20 cellular contexts compared by ENCODE assay signal in genomic region chr5:93433422-93433821, GRCh38.
DNase-seq lines count a peak whose midpoint lies in the region; TF ChIP-seq lines count a peak whose summit lies in the region.
"Had no signal": no experiment of that assay in that cellular context is flagged by ENCODE, and none has a peak within 500 bp of the region (broad histone marks: within the 10 kb centered on the region; RNA-seq: fewer than 3 reads in every experiment).

No MANE protein-coding gene starts in this region.

- no peak overlapping the region for H3K4me3 ChIP-seq in breast epithelium
- H3K4me3 ChIP-seq: Peyer's patch had no signal

- intact Hi-C loops in MCF 10A (cut with micrococcal nuclease) = loop anchor here (10.0 kb wide), 1 partner anchor 151 kb away; the partner anchor contains the start of genes NR2F1 and NR2F1-AS1
- intact Hi-C loops in breast epithelium (cut with DNase I; ENCODE audit: low total_unique reads) = no loop called here

- H3K4me1 Mint-ChIP-seq in MCF 10A (ENCODE audit: insufficient read depth, unreplicated experiment) = peaks cover 6% of the 10 kb centered on the region
- H3K4me1 Mint-ChIP-seq: activated CD4-positive, alpha-beta memory T cell treated with anti-CD3 and anti-CD28 coated beads, Interleukin-2, amount 10 ng/mL, durations not matched to agents 7 days and 5 days; activated naive CD8-positive, alpha-beta T cell treated with anti-CD3 and anti-CD28 coated beads, Interleukin-2, amount 10 ng/mL, durations not matched to agents 7 days and 5 days; central memory CD8-positive, alpha-beta T cell; memory B cell; natural killer cell had no signal

- H3K27me3 ChIP-seq in breast epithelium = no peaks in the 10 kb centered on the region
- H3K27me3 ChIP-seq: Peyer's patch had no signal

- H3K4me1 ChIP-seq in breast epithelium = no peaks in the 10 kb centered on the region
- H3K4me1 ChIP-seq: Peyer's patch had no signal

- no peaks in the 10 kb centered on the region for H3K27me3 Mint-ChIP-seq in MCF 10A (ENCODE audit: insufficient read depth, unreplicated experiment)
- H3K27me3 Mint-ChIP-seq: activated CD4-positive, alpha-beta memory T cell treated with anti-CD3 and anti-CD28 coated beads, Interleukin-2, amount 10 ng/mL, durations not matched to agents 7 days and 5 days; central memory CD8-positive, alpha-beta T cell had no signal

- TF ChIP-seq POLR2A in breast epithelium (IDR thresholded peaks at IDR 0.05) = no peak

- H3K27ac ChIP-seq in breast epithelium (no peak overlapping the region), RWPE1 (no peak overlapping the region)
- H3K27ac ChIP-seq: Peyer's patch, VCaP had no signal

- no peak overlapping the region for H3K27ac Mint-ChIP-seq in MCF 10A (ENCODE audit: low read depth, unreplicated experiment)
- H3K27ac Mint-ChIP-seq: activated CD4-positive, alpha-beta memory T cell treated with anti-CD3 and anti-CD28 coated beads, Interleukin-2, amount 10 ng/mL, durations not matched to agents 7 days and 5 days; activated naive CD8-positive, alpha-beta T cell treated with anti-CD3 and anti-CD28 coated beads, Interleukin-2, amount 10 ng/mL, durations not matched to agents 7 days and 5 days; memory B cell; natural killer cell; stimulated activated naive CD8-positive, alpha-beta T cell treated with anti-CD3 and anti-CD28 coated beads, Interleukin-15, Interleukin-2, amounts not matched to agents 100 ng/mL and 50 ng/mL, for 24 hours had no signal

- no peaks in the 10 kb centered on the region for H3K36me3 ChIP-seq in breast epithelium
- H3K36me3 ChIP-seq: Peyer's patch had no signal

- no peaks in the 10 kb centered on the region for H3K9me3 Mint-ChIP-seq in MCF 10A (ENCODE audit: unreplicated experiment)
- H3K9me3 Mint-ChIP-seq: activated CD4-positive, alpha-beta memory T cell treated with anti-CD3 and anti-CD28 coated beads, Interleukin-2, amount 10 ng/mL, durations not matched to agents 7 days and 5 days; activated naive CD8-positive, alpha-beta T cell treated with anti-CD3 and anti-CD28 coated beads, Interleukin-2, amount 10 ng/mL, durations not matched to agents 7 days and 5 days; activated T-cell treated with anti-CD3 and anti-CD28 coated beads, Interleukin-2, amount 50 U/mL, for 4 hours; central memory CD8-positive, alpha-beta T cell; memory B cell; stimulated activated naive CD8-positive, alpha-beta T cell treated with anti-CD3 and anti-CD28 coated beads, Interleukin-15, Interleukin-2, amounts not matched to agents 100 ng/mL and 50 ng/mL, for 24 hours had no signal

- CTCF ChIA-PET in MCF 10A (lab: Yijun Ruan, JAX) (no interaction called here), RWPE1 (lab: Yijun Ruan, JAX) (no interaction called here)

- POLR2A ChIA-PET in MCF 10A (lab: Yijun Ruan, JAX) = no interaction called here
- POLR2A ChIA-PET in RWPE1 (lab: Yijun Ruan, JAX; ENCODE audit: low non-redundant PET) = no interaction called here

- H3K36me3 Mint-ChIP-seq in MCF 10A (ENCODE audit: insufficient read depth, unreplicated experiment) = no peaks in the 10 kb centered on the region
- H3K36me3 Mint-ChIP-seq: activated naive CD8-positive, alpha-beta T cell treated with anti-CD3 and anti-CD28 coated beads, Interleukin-2, amount 10 ng/mL, durations not matched to agents 7 days and 5 days; memory B cell; natural killer cell had no signal

- BruUV-seq in MCF 10A (replicated peaks; lab: Mats Ljungman, UMichigan) = no TSS peak

- no peaks in the 10 kb centered on the region for H3K9me3 ChIP-seq in breast epithelium
- H3K9me3 ChIP-seq: Peyer's patch had no signal

- H3K4me3 Mint-ChIP-seq in MCF 10A (ENCODE audit: unreplicated experiment) = no peak overlapping the region
- H3K4me3 Mint-ChIP-seq: activated CD4-positive, alpha-beta memory T cell treated with anti-CD3 and anti-CD28 coated beads, Interleukin-2, amount 10 ng/mL, durations not matched to agents 7 days and 5 days; activated naive CD8-positive, alpha-beta T cell treated with anti-CD3 and anti-CD28 coated beads, Interleukin-2, amount 10 ng/mL, durations not matched to agents 7 days and 5 days; activated T-cell treated with anti-CD3 and anti-CD28 coated beads, Interleukin-2, amount 50 U/mL, for 4 hours; central memory CD8-positive, alpha-beta T cell; memory B cell; natural killer cell; stimulated activated naive CD8-positive, alpha-beta T cell treated with anti-CD3 and anti-CD28 coated beads, Interleukin-15, Interleukin-2, amounts not matched to agents 100 ng/mL and 50 ng/mL, for 24 hours had no signal

- DNase-seq in MCF 10A (ENCODE audit: unreplicated experiment) = peak; percentile 66
- DNase-seq in breast epithelium (ENCODE audit: low spot score in 2 of 2) = no peak
- DNase-seq in RWPE1 (ENCODE audit: low spot score) = peak; percentile 13
- peak; percentile 56 for DNase-seq in fibroblast of peridontal ligament (ENCODE audit: extremely low read depth)
- peak; percentile 25 for DNase-seq in stromal cell of bone marrow (ENCODE audit: low read depth)
- DNase-seq in KG1 (lab: John Stamatoyannopoulos, UW) = no peak
- no peak for DNase-seq in T1000 (lab: John Stamatoyannopoulos, UW)
- DNase-seq in RPMI8226 = no peak
- DNase-seq: activated CD4-positive, alpha-beta memory T cell treated with anti-CD3 and anti-CD28 coated beads, Interleukin-2, amount 10 ng/mL, durations not matched to agents 7 days and 5 days; activated naive CD8-positive, alpha-beta T cell treated with anti-CD3 and anti-CD28 coated beads, Interleukin-2, amount 10 ng/mL, durations not matched to agents 7 days and 5 days; activated T-cell treated with anti-CD3 and anti-CD28 coated beads, Interleukin-2, amount 50 U/mL, for 4 hours; COR-L47; natural killer cell; NCI-H1105 treated with DMSO at 0.1 percent for 48 hours; NCI-H748 treated with DMSO at 0.1 percent for 48 hours; Peyer's patch had no signal

- no peak for TF ChIP-seq CTCF in MCF 10A (IDR thresholded peaks at IDR 0.05; ENCODE audit: unreplicated experiment)
- no peak for TF ChIP-seq CTCF in breast epithelium (IDR thresholded peaks at IDR 0.05)
- TF ChIP-seq CTCF in RWPE1 (conservative IDR thresholded peaks at IDR 0.05; ENCODE audit: low read depth) = no peak

Comparison
In these comparisons a context has a peak if more than half of its experiments do, and no peak if none do; other contexts are left out.
1. DNase-seq: peak in MCF 10A (single experiment), RWPE1 (single experiment), fibroblast of peridontal ligament (single experiment) and stromal cell of bone marrow (single experiment); none in breast epithelium (0 of 2), KG1 (single experiment), T1000 (single experiment) and RPMI8226 (single experiment).